Comparison of ENCODE assay signal across 1 cellular context in genomic region chr18:54389143-54389505, GRCh38.
TF ChIP-seq lines count a peak whose summit lies in the region.

No MANE protein-coding gene starts in this region.

TF ChIP-seq in H1, 55 proteins besides CTCF, POLR2A, EP300 and RAD21 (continued from another document):
- TF ChIP-seq TAF7 (optimal IDR thresholded peaks at IDR 0.05; ENCODE audit: borderline replicate concordance, low read depth, low read length) (no peak), KDM4A (IDR thresholded peaks at IDR 0.05; ENCODE audit: low read depth, low read length, severe bottlenecking) (no peak), SIX5 (IDR thresholded peaks at IDR 0.05; ENCODE audit: low read depth, low read length) (no peak)
